Comparison of ENCODE assay signal across 24 cellular contexts in genomic region chr7:44439933-44440332, GRCh38.
"Had no signal": no experiment of that assay in that cellular context is flagged by ENCODE, and none has a peak within 500 bp of the region (broad histone marks: within the 10 kb centered on the region; RNA-seq: fewer than 3 reads in every experiment).

No MANE protein-coding gene starts in this region.

- H3K9me3 Mint-ChIP-seq: activated naive CD4-positive, alpha-beta T cell treated with anti-CD3 and anti-CD28 coated beads, Interleukin-2, amount 50 U/mL, for 24 hours; WTC11 had no signal

- H3K4me1 Mint-ChIP-seq: WTC11 had no signal

- H3K4me3 Mint-ChIP-seq: activated CD8-positive, alpha-beta T cell treated with anti-CD3 and anti-CD28 coated beads, Interleukin-2, amount 10 ng/mL, durations not matched to agents 7 days and 5 days; activated naive CD4-positive, alpha-beta T cell treated with anti-CD3 and anti-CD28 coated beads, Interleukin-2, amount 50 U/mL, for 24 hours; T-helper 17 cell; WTC11 had no signal

- DNase-seq: activated CD4-positive, alpha-beta T cell treated with anti-CD3 and anti-CD28 coated beads for 48 hours; activated CD4-positive, alpha-beta T cell treated with anti-CD3 and anti-CD28 coated beads, Interleukin-2, amount 50 U/mL, for 4 hours; activated CD4-positive, CD25-positive, alpha-beta regulatory T cell treated with anti-CD3 and anti-CD28 coated beads, Interleukin-2, amount 50 U/mL, for 72 hours; activated CD8-positive, alpha-beta memory T cell treated with anti-CD3 and anti-CD28 coated beads, Interleukin-2, amount 50 U/mL, for 48 hours; activated CD8-positive, alpha-beta T cell treated with anti-CD3 and anti-CD28 coated beads, Interleukin-2, amount 10 ng/mL, durations not matched to agents 7 days and 5 days; activated effector memory CD4-positive, alpha-beta T cell treated with Interleukin-2 at 50 U/mL for 16 hours; activated naive CD4-positive, alpha-beta T cell; activated T-cell treated with anti-CD3 and anti-CD28 coated beads, Interleukin-2, amount 50 U/mL, for 1 hour; aorta; central memory CD4-positive, alpha-beta T cell; Kasumi-1; NCI-H1105 treated with DMSO at 0.1 percent for 48 hours; NCI-H1694; NCI-H2029; NCI-H345; NCI-H510A; NCI-H526 treated with DMSO at 0.1 percent for 48 hours; NCI-H82; OCI-M1; SIG-M5; T-helper 17 cell; T-helper 9 cell had no signal

- ATAC-seq: activated CD8-positive, alpha-beta T cell treated with anti-CD3 and anti-CD28 coated beads, Interleukin-2, amount 10 ng/mL, durations not matched to agents 7 days and 5 days; T-helper 17 cell; WTC11 had no signal

- H3K27me3 Mint-ChIP-seq: activated naive CD4-positive, alpha-beta T cell treated with anti-CD3 and anti-CD28 coated beads, Interleukin-2, amount 50 U/mL, for 24 hours; T-helper 17 cell had no signal

- H3K27ac Mint-ChIP-seq: activated CD8-positive, alpha-beta T cell treated with anti-CD3 and anti-CD28 coated beads, Interleukin-2, amount 10 ng/mL, durations not matched to agents 7 days and 5 days; activated naive CD4-positive, alpha-beta T cell treated with anti-CD3 and anti-CD28 coated beads, Interleukin-2, amount 50 U/mL, for 24 hours; WTC11 had no signal
